13 cellular contexts compared by ENCODE assay signal in the genomic region with DNA sequence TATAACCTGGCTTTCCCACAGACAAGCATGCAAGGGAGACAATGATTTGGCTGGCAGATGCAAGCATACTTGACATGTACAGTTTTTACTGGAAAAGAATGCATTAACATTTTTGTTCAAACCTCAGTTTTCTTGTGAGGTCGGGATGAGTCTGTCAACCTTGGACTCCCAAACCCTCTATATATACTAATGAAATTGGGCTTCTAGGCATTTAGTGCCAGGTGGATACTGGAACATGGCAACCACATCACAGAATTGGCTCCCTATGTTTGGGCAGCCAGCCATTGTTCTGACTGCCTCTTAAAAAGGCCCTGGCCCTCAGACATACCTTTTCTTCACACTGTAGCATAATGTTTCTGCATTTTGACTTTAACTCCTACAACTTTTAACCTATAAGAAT. TPM values are rescaled to one million over a fixed set of nuclear protein-coding genes. Genes with fewer than 3 reads are reported as not detected.
A peak's percentile ranks its signal among the peaks of the same experiment; 100 is the strongest.
DNase-seq lines count a peak whose midpoint lies in the region; ATAC-seq, FAIRE-seq and TF ChIP-seq lines count a peak whose summit lies in the region.
"Had no signal": no experiment of that assay in that cellular context is flagged by ENCODE, and none has a peak within 500 bp of the region (broad histone marks: within the 10 kb centered on the region; RNA-seq: fewer than 3 reads in every experiment).

No MANE protein-coding gene starts in this region.

- H3K27ac Mint-ChIP-seq in astrocyte (ENCODE audit: unreplicated experiment) (no peak overlapping the region), type B pancreatic cell (no peak overlapping the region)
- H3K27ac Mint-ChIP-seq: activated naive CD8-positive, alpha-beta T cell treated with anti-CD3 and anti-CD28 coated beads, Interleukin-2, amount 50 U/mL, for 24 hours; CD4-positive, CD25-positive, alpha-beta regulatory T cell; WTC11 had no signal

- peaks cover 99% of the 10 kb centered on the region for H3K79me2 ChIP-seq in astrocyte (ENCODE audit: insufficient read depth, low read length)

- ATAC-seq in GM18907 (IDR thresholded peaks at IDR 0.05; ENCODE audit: unreplicated experiment) (peak; percentile 31), HG02885 (IDR thresholded peaks at IDR 0.05; ENCODE audit: poor library complexity, unreplicated experiment) (peak; percentile 20), HG03565 (IDR thresholded peaks at IDR 0.05; ENCODE audit: unreplicated experiment) (no peak)

- intact Hi-C loops in ascending aorta (cut with DNase I), result loop anchor here (5.0 kb wide), 1 partner anchor 45 kb away; no protein-coding TSS in a partner anchor

- DNase-seq in astrocyte (ENCODE audit: low read depth), result peak; percentile 77
- no peak for DNase-seq in right atrium auricular region (ENCODE audit: low spot score)
- DNase-seq in type B pancreatic cell (ENCODE audit: extremely low spot score, unreplicated experiment), result no peak
- no peak for DNase-seq in ascending aorta (ENCODE audit: low spot score in 2 of 2)
- DNase-seq: CD4-positive, CD25-positive, alpha-beta regulatory T cell; NCI-H2081; nucleus accumbens; substantia nigra had no signal

- no peaks in the 10 kb centered on the region for H3K36me3 Mint-ChIP-seq in astrocyte (ENCODE audit: low read depth, unreplicated experiment)
- H3K36me3 Mint-ChIP-seq in type B pancreatic cell, result no peaks in the 10 kb centered on the region
- H3K36me3 Mint-ChIP-seq: CD4-positive, CD25-positive, alpha-beta regulatory T cell; WTC11 had no signal

- no peaks in the 10 kb centered on the region for H3K9me3 ChIP-seq in astrocyte (ENCODE audit: insufficient read depth, low read depth, low read length)
- H3K9me3 ChIP-seq in right atrium auricular region, result no peaks in the 10 kb centered on the region
- no peaks in the 10 kb centered on the region for H3K9me3 ChIP-seq in ascending aorta

- H3K36me3 ChIP-seq in astrocyte (ENCODE audit: insufficient read depth, low read length) (no peaks in the 10 kb centered on the region), right atrium auricular region (no peaks in the 10 kb centered on the region), ascending aorta (no peaks in the 10 kb centered on the region)

- H3K4me3 ChIP-seq in astrocyte (ENCODE audit: insufficient read depth, low read depth, low read length) (no peak overlapping the region), right atrium auricular region (no peak overlapping the region), ascending aorta (no peak overlapping the region)

- H3K4me2 ChIP-seq in astrocyte (ENCODE audit: low read length), result no peak overlapping the region

- peaks cover 20% of the 10 kb centered on the region for H3K4me1 ChIP-seq in astrocyte (ENCODE audit: insufficient read depth, low read length)
- H3K4me1 ChIP-seq in right atrium auricular region, result peaks cover 0 to 55% of the 10 kb centered on the region in 2 donors
- peaks cover 0 to 13% of the 10 kb centered on the region in 2 donors for H3K4me1 ChIP-seq in ascending aorta

- H3K27me3 Mint-ChIP-seq in astrocyte (ENCODE audit: low read depth, unreplicated experiment) (no peaks in the 10 kb centered on the region), type B pancreatic cell (no peaks in the 10 kb centered on the region)
- H3K27me3 Mint-ChIP-seq: activated naive CD8-positive, alpha-beta T cell treated with anti-CD3 and anti-CD28 coated beads, Interleukin-2, amount 50 U/mL, for 24 hours; CD4-positive, CD25-positive, alpha-beta regulatory T cell had no signal

- H4K20me1 ChIP-seq in astrocyte (ENCODE audit: insufficient read depth, low read length), result peaks cover 81% of the 10 kb centered on the region

- H3K4me1 Mint-ChIP-seq in astrocyte (ENCODE audit: low read depth, unreplicated experiment), result peaks cover 25% of the 10 kb centered on the region
- peaks cover 13% of the 10 kb centered on the region for H3K4me1 Mint-ChIP-seq in type B pancreatic cell (ENCODE audit: unreplicated experiment)

- no peak for FAIRE-seq in astrocyte (lab: Jason Lieb, UNC)

- no peak overlapping the region for H2AFZ ChIP-seq in astrocyte (ENCODE audit: low read depth, low read length)

- TF ChIP-seq CTCF in astrocyte (IDR thresholded peaks at IDR 0.05; ENCODE audit: insufficient read depth, low read depth, low read length) (no peak), right atrium auricular region (IDR thresholded peaks at IDR 0.05) (no peak), type B pancreatic cell (conservative IDR thresholded peaks at IDR 0.05) (no peak), ascending aorta (IDR thresholded peaks at IDR 0.05) (no peak)

- H3K9me3 Mint-ChIP-seq in astrocyte (ENCODE audit: unreplicated experiment), result no peaks in the 10 kb centered on the region
- no peaks in the 10 kb centered on the region for H3K9me3 Mint-ChIP-seq in type B pancreatic cell
- H3K9me3 Mint-ChIP-seq: activated naive CD8-positive, alpha-beta T cell treated with anti-CD3 and anti-CD28 coated beads, Interleukin-2, amount 50 U/mL, for 24 hours; WTC11 had no signal

- H3K4me3 Mint-ChIP-seq in astrocyte (ENCODE audit: unreplicated experiment) (no peak overlapping the region), type B pancreatic cell (no peak overlapping the region)
- H3K4me3 Mint-ChIP-seq: activated naive CD8-positive, alpha-beta T cell treated with anti-CD3 and anti-CD28 coated beads, Interleukin-2, amount 50 U/mL, for 24 hours; CD4-positive, CD25-positive, alpha-beta regulatory T cell; WTC11 had no signal

- no peak overlapping the region for H3K9ac ChIP-seq in astrocyte (ENCODE audit: low read length)

- no peaks in the 10 kb centered on the region for H3K27me3 ChIP-seq in astrocyte (ENCODE audit: insufficient read depth, low read length)
- H3K27me3 ChIP-seq in right atrium auricular region, result no peaks in the 10 kb centered on the region
- no peaks in the 10 kb centered on the region for H3K27me3 ChIP-seq in ascending aorta

- H3K27ac ChIP-seq in astrocyte (ENCODE audit: low read depth, low read length) (peak overlapping the region; percentile 57), right atrium auricular region (peak overlapping the region; percentile 44 to 56), ascending aorta (peak overlapping the region in 1 of 2 donors; percentile 6)

RNA-seq across cellular contexts. Expression of gene CDK6, which starts 39.1 kb away (rescaled TPM):
- total RNA-seq in astrocyte (140 and 160 TPM in 2 replicates), right atrium auricular region (10 to 100 TPM; 10.6 to 12.4 TPM), type B pancreatic cell (ENCODE audit: low replicate concordance) (51.9 and 68.5 TPM in 2 replicates), ascending aorta (7.3 TPM)
